1 cellular context compared by ENCODE assay signal in the genomic region with DNA sequence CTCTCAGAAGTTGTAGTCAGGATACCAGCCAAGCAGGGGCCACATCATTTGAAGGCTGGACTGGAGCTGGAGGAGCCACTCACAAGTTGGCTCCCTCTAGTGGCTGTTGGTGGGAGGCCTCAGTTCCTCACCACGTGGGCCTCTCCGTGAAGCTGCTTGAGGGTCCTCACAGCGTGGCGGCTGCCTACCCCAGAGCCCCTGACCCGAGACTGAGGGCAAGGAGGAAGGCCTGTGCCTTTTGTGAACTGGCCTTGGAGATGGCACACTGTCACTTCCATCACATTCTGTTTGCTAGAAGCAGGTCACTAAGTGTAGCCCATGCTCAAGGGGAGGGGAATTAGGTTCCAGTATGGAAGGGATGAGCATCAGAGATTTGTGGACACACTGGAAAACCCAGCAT.
TF ChIP-seq lines count a peak whose summit lies in the region.

No MANE protein-coding gene starts in this region.

TF ChIP-seq in HEK293, 187 proteins besides CTCF, POLR2A, EP300 and RAD21 (continued from another document):
- TF ChIP-seq MEIS1 (CRISPR knock-in tag; IDR thresholded peaks at IDR 0.05; ENCODE audit: borderline replicate concordance) (no peak), ZSCAN23 (tag by site-specific recombination; IDR thresholded peaks at IDR 0.05) (no peak), BCL11A (tag by site-specific recombination; IDR thresholded peaks at IDR 0.05; ENCODE audit: low read depth) (no peak), ZNF16 (tag by site-specific recombination; IDR thresholded peaks at IDR 0.05; ENCODE audit: low read depth) (no peak), ZNF600 (tag by site-specific recombination; IDR thresholded peaks at IDR 0.05) (peak; percentile 53; the same call in 1 of the 2 replicates), REPIN1 (tag by site-specific recombination; IDR thresholded peaks at IDR 0.05; ENCODE audit: low read depth) (no peak), ZBTB8A (tag by site-specific recombination; IDR thresholded peaks at IDR 0.05) (no peak), BCL6B (tag by site-specific recombination; IDR thresholded peaks at IDR 0.05) (no peak), ZNF707 (tag by site-specific recombination; IDR thresholded peaks at IDR 0.05) (no peak), EGR2 (tag by site-specific recombination; IDR thresholded peaks at IDR 0.05; ENCODE audit: low read depth) (no peak), ZNF843 (tag by site-specific recombination; IDR thresholded peaks at IDR 0.05) (no peak), ZNF175 (tag by site-specific recombination; IDR thresholded peaks at IDR 0.05) (no peak), ZNF670 (tag by site-specific recombination; IDR thresholded peaks at IDR 0.05; ENCODE audit: low read depth) (no peak), ZFHX2 (tag by site-specific recombination; conservative IDR thresholded peaks at IDR 0.05) (no peak), ZNF701 (tag by site-specific recombination; IDR thresholded peaks at IDR 0.05) (no peak), ZBTB17 (tag by site-specific recombination; IDR thresholded peaks at IDR 0.05) (no peak), SETDB1 (IDR thresholded peaks at IDR 0.05; ENCODE audit: insufficient read length, low read length) (no peak), ZNF624 (tag by site-specific recombination; IDR thresholded peaks at IDR 0.05) (no peak), ZNF18 (tag by site-specific recombination; IDR thresholded peaks at IDR 0.05) (no peak), ZNF561 (tag by site-specific recombination; IDR thresholded peaks at IDR 0.05; ENCODE audit: borderline replicate concordance) (no peak)
- TF ChIP-seq, protein P1, sequence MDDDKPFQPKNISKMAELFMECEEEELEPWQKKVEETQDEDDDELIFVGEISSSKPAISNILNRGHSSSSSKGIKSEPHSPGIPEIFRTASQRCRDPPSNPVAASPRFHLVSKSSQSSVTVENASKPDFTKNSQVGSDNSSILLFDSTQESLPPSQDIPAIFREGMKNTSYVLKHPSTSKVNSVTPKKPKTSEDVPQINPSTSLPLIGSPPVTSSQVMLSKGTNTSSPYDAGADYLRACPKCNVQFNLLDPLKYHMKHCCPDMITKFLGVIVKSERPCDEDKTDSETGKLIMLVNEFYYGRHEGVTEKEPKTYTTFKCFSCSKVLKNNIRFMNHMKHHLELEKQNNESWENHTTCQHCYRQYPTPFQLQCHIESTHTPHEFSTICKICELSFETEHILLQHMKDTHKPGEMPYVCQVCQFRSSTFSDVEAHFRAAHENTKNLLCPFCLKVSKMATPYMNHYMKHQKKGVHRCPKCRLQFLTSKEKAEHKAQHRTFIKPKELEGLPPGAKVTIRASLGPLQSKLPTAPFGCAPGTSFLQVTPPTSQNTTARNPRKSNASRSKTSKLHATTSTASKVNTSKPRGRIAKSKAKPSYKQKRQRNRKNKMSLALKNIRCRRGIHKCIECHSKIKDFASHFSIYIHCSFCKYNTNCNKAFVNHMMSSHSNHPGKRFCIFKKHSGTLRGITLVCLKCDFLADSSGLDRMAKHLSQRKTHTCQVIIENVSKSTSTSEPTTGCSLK (tag by site-specific recombination; IDR thresholded peaks at IDR 0.05): no peak
- TF ChIP-seq, protein P2, sequence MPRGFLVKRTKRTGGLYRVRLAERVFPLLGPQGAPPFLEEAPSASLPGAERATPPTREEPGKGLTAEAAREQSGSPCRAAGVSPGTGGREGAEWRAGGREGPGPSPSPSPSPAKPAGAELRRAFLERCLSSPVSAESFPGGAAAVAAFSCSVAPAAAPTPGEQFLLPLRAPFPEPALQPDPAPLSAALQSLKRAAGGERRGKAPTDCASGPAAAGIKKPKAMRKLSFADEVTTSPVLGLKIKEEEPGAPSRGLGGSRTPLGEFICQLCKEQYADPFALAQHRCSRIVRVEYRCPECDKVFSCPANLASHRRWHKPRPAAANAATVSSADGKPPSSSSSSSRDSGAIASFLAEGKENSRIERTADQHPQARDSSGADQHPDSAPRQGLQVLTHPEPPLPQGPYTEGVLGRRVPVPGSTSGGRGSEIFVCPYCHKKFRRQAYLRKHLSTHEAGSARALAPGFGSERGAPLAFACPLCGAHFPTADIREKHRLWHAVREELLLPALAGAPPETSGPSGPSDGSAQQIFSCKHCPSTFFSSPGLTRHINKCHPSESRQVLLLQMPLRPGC (tag by site-specific recombination; IDR thresholded peaks at IDR 0.05): no peak
